ENCODE assay signal across 25 cellular contexts in genomic region chr5:27008604-27009564, GRCh38. TPM values are rescaled to one million over a fixed set of nuclear protein-coding genes. Genes with fewer than 3 reads are reported as not detected.
"Had no signal": no experiment of that assay in that cellular context is flagged by ENCODE, and none has a peak within 500 bp of the region (broad histone marks: within the 10 kb centered on the region; RNA-seq: fewer than 3 reads in every experiment).

No MANE protein-coding gene starts in this region.

- H3K27me3 ChIP-seq: adrenal gland, Peyer's patch, SJSA1 had no signal

- H3K9me3 ChIP-seq: adrenal gland, Peyer's patch, SJSA1 had no signal

- DNase-seq: activated CD4-positive, alpha-beta T cell treated with anti-CD3 and anti-CD28 coated beads for 48 hours; activated CD4-positive, alpha-beta T cell treated with anti-CD3 and anti-CD28 coated beads, Interleukin-2, amount 50 U/mL, for 4 hours; activated CD4-positive, CD25-positive, alpha-beta regulatory T cell treated with anti-CD3 and anti-CD28 coated beads, Interleukin-2, amount 50 U/mL, for 72 hours; activated CD8-positive, alpha-beta memory T cell treated with anti-CD3 and anti-CD28 coated beads, Interleukin-2, amount 50 U/mL, for 48 hours; activated CD8-positive, alpha-beta T cell treated with anti-CD3 and anti-CD28 coated beads, Interleukin-2, amount 10 ng/mL, durations not matched to agents 7 days and 5 days; activated naive CD4-positive, alpha-beta T cell treated with anti-CD3 and anti-CD28 coated beads, Interleukin-2, amount 50 U/mL, for 16 hours; activated naive CD8-positive, alpha-beta T cell treated with anti-CD3 and anti-CD28 coated beads, Interleukin-2, amount 10 ng/mL, durations not matched to agents 7 days and 5 days; activated T-cell treated with anti-CD3 and anti-CD28 coated beads, Interleukin-2, amount 50 U/mL, for 1 hour; adrenal gland; aorta; KG1; MM.1S; NCI-H1105; NCI-H1436; NCI-H1694 treated with DMSO at 0.1 percent for 48 hours; NCI-H2029 treated with DMSO at 0.1 percent for 48 hours; NCI-H446; NCI-H524; Peyer's patch; SHP77 had no signal

- H3K4me3 ChIP-seq: adrenal gland, Peyer's patch, SJSA1 had no signal

- ATAC-seq: activated CD8-positive, alpha-beta T cell treated with anti-CD3 and anti-CD28 coated beads, Interleukin-2, amount 10 ng/mL, durations not matched to agents 7 days and 5 days; SK-N-SH treated with all-trans-retinoic acid at 6 μM for 48 hours; WTC11 had no signal

- H3K27ac ChIP-seq: adrenal gland, Peyer's patch, RWPE1, SJSA1 had no signal

- H3K36me3 ChIP-seq: adrenal gland, Peyer's patch, SJSA1 had no signal

- H3K4me1 ChIP-seq: adrenal gland, Peyer's patch, SJSA1 had no signal

RNA-seq across cellular contexts. Expression of gene CDH9, which starts 29.5 kb away (rescaled TPM):
- total RNA-seq: activated CD8-positive, alpha-beta T cell treated with anti-CD3 and anti-CD28 coated beads, Interleukin-2, amount 10 ng/mL, durations not matched to agents 7 days and 5 days; activated naive CD8-positive, alpha-beta T cell treated with anti-CD3 and anti-CD28 coated beads, Interleukin-2, amount 10 ng/mL, durations not matched to agents 7 days and 5 days; aorta; OCI-LY7; Peyer's patch; SJSA1 had no signal
- polyA plus RNA-seq: aorta had no signal
